7 cellular contexts compared by ENCODE assay signal in genomic region chr21:45974073-45975016, GRCh38. TPM values are rescaled to one million over a fixed set of nuclear protein-coding genes. Genes with fewer than 3 reads are reported as not detected.
DNase-seq lines count a peak whose midpoint lies in the region; ATAC-seq and TF ChIP-seq lines count a peak whose summit lies in the region.

No MANE protein-coding gene starts in this region.

- H3K27ac ChIP-seq in iPS DF 6.9 (ENCODE audit: low read length) = no peak overlapping the region

- WGBS in iPS DF 6.9 (ENCODE audit: insufficient coverage, insufficient read length) = no CpG with 5 or more reads among the region's 59 CpGs

- no peaks in the 10 kb centered on the region for H3K27me3 ChIP-seq in iPS DF 6.9 (ENCODE audit: control insufficient read depth, insufficient read depth, low read length)

- peak overlapping the region; percentile 29 for H3K4me3 ChIP-seq in GM12865 (ENCODE audit: low read depth, low read length)
- peak overlapping the region; percentile 64 for H3K4me3 ChIP-seq in Jurkat, Clone E6-1 (ENCODE audit: low read length)
- H3K4me3 ChIP-seq in iPS DF 6.9 (ENCODE audit: low read length) = peak overlapping the region; percentile 29; the same call in 1 of the 2 replicates
- H3K4me3 ChIP-seq in retinal pigment epithelial cell (ENCODE audit: low read length) = peak overlapping the region; percentile 46

- TF ChIP-seq CTCF in GM12865 (IDR thresholded peaks at IDR 0.05; ENCODE audit: insufficient read depth, low read depth, low read length, missing control alignments) = no peak
- no peak for TF ChIP-seq CTCF in retinal pigment epithelial cell (conservative IDR thresholded peaks at IDR 0.05; ENCODE audit: low read depth, low read length)

- DNase-seq in GM12865 (ENCODE audit: low read depth) (no peak), astrocyte of the hippocampus (ENCODE audit: low read depth, low spot score) (peak; percentile 84), iPS DF 6.9 (ENCODE audit: low read depth, low spot score) (no peak), retinal pigment epithelial cell (ENCODE audit: low read depth) (no peak), SIG-M5 (lab: John Stamatoyannopoulos, UW) (no peak)
- DNase-seq in Jurkat, Clone E6-1 (ENCODE audit: low read depth, low spot score) = no peak

- ATAC-seq in HG03439 (IDR thresholded peaks at IDR 0.05; ENCODE audit: unreplicated experiment) = no peak

- H3K36me3 ChIP-seq in iPS DF 6.9 (ENCODE audit: control insufficient read depth, insufficient read depth, low read length) = no peaks in the 10 kb centered on the region

- H3K4me1 ChIP-seq in iPS DF 6.9 (ENCODE audit: control insufficient read depth, insufficient read depth, low read length) = peaks cover 7% of the 10 kb centered on the region

- H3K9me3 ChIP-seq in iPS DF 6.9 (ENCODE audit: control insufficient read depth, insufficient read depth, low read length) = no peaks in the 10 kb centered on the region

RNA-seq across cellular contexts. Expression of gene COL6A1, which starts 7.2 kb away (rescaled TPM):
- polyA plus RNA-seq in Jurkat, Clone E6-1 (2012; ENCODE audit: insufficient read depth, insufficient read length) = 2.7 TPM
